8 cellular contexts compared by ENCODE assay signal in the genomic region with DNA sequence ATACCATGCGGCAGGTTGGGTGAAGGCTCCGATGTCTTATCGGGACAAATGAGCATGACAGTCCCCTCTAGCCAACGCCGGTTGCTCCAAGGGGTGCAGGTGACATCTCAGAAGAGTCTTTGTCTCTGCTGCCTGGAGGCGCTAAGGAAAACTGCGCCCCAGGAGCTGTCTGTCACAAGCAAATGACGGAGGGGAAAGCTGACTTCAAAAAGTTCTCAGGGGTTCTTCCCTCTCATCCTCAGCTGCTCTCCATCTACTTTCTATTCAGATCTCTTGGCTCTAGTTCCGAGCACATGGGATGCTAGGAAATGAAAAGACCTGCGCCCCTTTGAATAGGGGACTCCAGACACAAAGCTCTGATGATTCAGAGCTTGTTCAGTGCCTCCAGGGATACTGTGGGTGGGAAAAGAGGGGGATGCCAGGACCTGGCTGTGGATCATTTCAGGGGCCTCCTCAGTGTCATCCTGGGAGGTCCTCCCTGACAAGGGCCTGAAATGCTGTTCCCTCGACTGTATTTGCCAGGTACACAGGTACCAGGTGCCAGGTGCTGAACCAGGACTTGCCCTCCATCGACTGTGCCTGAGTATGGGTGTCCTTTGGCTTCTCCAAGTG. TPM values are rescaled to one million over a fixed set of nuclear protein-coding genes. Genes with fewer than 3 reads are reported as not detected.
DNase-seq lines count a peak whose midpoint lies in the region; ATAC-seq, FAIRE-seq and TF ChIP-seq lines count a peak whose summit lies in the region.

No MANE protein-coding gene starts in this region.

- H3K27me3 ChIP-seq in ascending aorta, result no peaks in the 10 kb centered on the region
- no peaks in the 10 kb centered on the region for H3K27me3 ChIP-seq in thyroid gland

- peaks cover 31% of the 10 kb centered on the region for H3K36me3 Mint-ChIP-seq in activated CD4-positive, alpha-beta T cell treated with anti-CD3 and anti-CD28 coated beads, Interleukin-2, amount 10 ng/mL, durations not matched to agents 7 days and 5 days (ENCODE audit: low read depth)

- CTCF ChIA-PET in activated CD4-positive, alpha-beta T cell treated with anti-CD3 and anti-CD28 coated beads, Interleukin-2, amount 10 ng/mL, durations not matched to agents 7 days and 5 days (lab: Charles Lee), result interaction anchor here (2.7 kb wide), 1 partner anchor 35 kb away, joined by 6 read pairs; no protein-coding TSS in a partner anchor

- DNase-seq in activated CD4-positive, alpha-beta T cell treated with anti-CD3 and anti-CD28 coated beads, Interleukin-2, amount 10 ng/mL, durations not matched to agents 7 days and 5 days, result peak; percentile 11
- DNase-seq in activated CD4-positive, alpha-beta T cell treated with anti-CD3 and anti-CD28 coated beads, Interleukin-2, amount 50 U/mL, for 4 hours, result no peak
- DNase-seq in ascending aorta (ENCODE audit: low spot score in 2 of 2) (no peak), kidney (no peak), thyroid gland (no peak), SHP77 treated with DMSO at 0.1 percent for 48 hours (lab: John Stamatoyannopoulos, UW) (no peak)

- H3K4me3 ChIP-seq in ascending aorta, result peak overlapping the region; percentile 58 to 77
- H3K4me3 ChIP-seq in kidney (ENCODE audit: low read length in 2 of 2), result peak overlapping the region; percentile 93 to 98
- H3K4me3 ChIP-seq in thyroid gland (replicated peaks in 1 of 3), result peak overlapping the region; percentile 3 to 61 (median 47)

- TF ChIP-seq POLR2A in thyroid gland (IDR thresholded peaks at IDR 0.05), result no peak

- no peak for ATAC-seq in GM18511 (IDR thresholded peaks at IDR 0.05; ENCODE audit: unreplicated experiment)
- ATAC-seq in GM19397 (IDR thresholded peaks at IDR 0.05; ENCODE audit: unreplicated experiment), result no peak

- H3K4me3 Mint-ChIP-seq in activated CD4-positive, alpha-beta T cell treated with anti-CD3 and anti-CD28 coated beads, Interleukin-2, amount 10 ng/mL, durations not matched to agents 7 days and 5 days, result peak overlapping the region; percentile 92

- H3K9me3 ChIP-seq in ascending aorta, result no peaks in the 10 kb centered on the region
- no peaks in the 10 kb centered on the region for H3K9me3 ChIP-seq in kidney (ENCODE audit: control insufficient read depth in 1 of 2, low read length in 2 of 2)
- H3K9me3 ChIP-seq in thyroid gland, result no peaks in the 10 kb centered on the region

- intact Hi-C loops in ascending aorta (cut with DNase I), result loop anchor here (2.0 to 10.0 kb wide), 4 partner anchors 1013 to 1461 kb away; a partner anchor contains a TSS
- intact Hi-C loops in kidney (cut with DNase I), result no loop called here
- intact Hi-C loops in thyroid gland (cut with DNase I), result no loop called here

- H3K9ac ChIP-seq in kidney (ENCODE audit: low read length in 2 of 2), result peak overlapping the region; percentile 72 to 74

- no peaks in the 10 kb centered on the region for H3K9me3 Mint-ChIP-seq in activated CD4-positive, alpha-beta T cell treated with anti-CD3 and anti-CD28 coated beads, Interleukin-2, amount 10 ng/mL, durations not matched to agents 7 days and 5 days

- peaks cover 65% of the 10 kb centered on the region for H3K4me1 Mint-ChIP-seq in activated CD4-positive, alpha-beta T cell treated with anti-CD3 and anti-CD28 coated beads, Interleukin-2, amount 10 ng/mL, durations not matched to agents 7 days and 5 days

- TF ChIP-seq CTCF in ascending aorta (IDR thresholded peaks at IDR 0.05), result no peak
- TF ChIP-seq CTCF in kidney (IDR thresholded peaks at IDR 0.05; ENCODE audit: borderline replicate concordance, extremely low read depth, insufficient read depth), result no peak
- TF ChIP-seq CTCF in thyroid gland (IDR thresholded peaks at IDR 0.05), result no peak

- H3K36me3 ChIP-seq in ascending aorta (no peaks in the 10 kb centered on the region), kidney (ENCODE audit: control insufficient read depth in 1 of 2, insufficient read depth in 2 of 2, low read length in 2 of 2) (no peaks in the 10 kb centered on the region), thyroid gland (no peaks in the 10 kb centered on the region)

- FAIRE-seq in kidney (lab: Jason Lieb, UNC), result no peak

- POLR2A ChIA-PET in activated CD4-positive, alpha-beta T cell treated with anti-CD3 and anti-CD28 coated beads, Interleukin-2, amount 10 ng/mL, durations not matched to agents 7 days and 5 days (lab: Charles Lee), result no interaction called here

- H3K4me1 ChIP-seq in ascending aorta (peaks cover 3 to 13% of the 10 kb centered on the region in 2 donors), kidney (ENCODE audit: control insufficient read depth in 1 of 2, insufficient read depth in 1 of 2, low read depth in 1 of 2, low read length in 2 of 2) (peaks cover 10 to 18% of the 10 kb centered on the region in 2 donors), thyroid gland (peaks cover 12 to 34% of the 10 kb centered on the region in 2 donors)

- H3K27me3 Mint-ChIP-seq in activated CD4-positive, alpha-beta T cell treated with anti-CD3 and anti-CD28 coated beads, Interleukin-2, amount 10 ng/mL, durations not matched to agents 7 days and 5 days, result no peaks in the 10 kb centered on the region

- WGBS in thyroid gland, 2 donors, result 26 to 28% methylated on average over 12 of the region's 12 CpGs

- H3K27ac ChIP-seq in ascending aorta (peak overlapping the region; percentile 76 to 80), kidney (ENCODE audit: low read depth in 2 of 2, low read length in 2 of 2) (peak overlapping the region; percentile 62 to 88), thyroid gland (peak overlapping the region; percentile 80 to 91 (median 86))

- H3K27ac Mint-ChIP-seq in activated CD4-positive, alpha-beta T cell treated with anti-CD3 and anti-CD28 coated beads, Interleukin-2, amount 10 ng/mL, durations not matched to agents 7 days and 5 days, result peak overlapping the region; percentile 91

RNA-seq across cellular contexts. Expression of a gene that starts 0.9 kb away (rescaled TPM):
- 10 to 100 TPM; 64.1 to 67.1 TPM for total RNA-seq in activated CD4-positive, alpha-beta T cell treated with anti-CD3 and anti-CD28 coated beads, Interleukin-2, amount 10 ng/mL, durations not matched to agents 7 days and 5 days
- total RNA-seq in ascending aorta (36.7 TPM), kidney (34.1 TPM), thyroid gland (10 to 100 TPM; 15.5 to 28.4 (median 16.8) TPM)
- 20.0 TPM for polyA plus RNA-seq in kidney (ENCODE audit: insufficient read depth, low read depth, low replicate concordance)
